In genomic region chr2:66580343-66580954, GRCh38 we compare ENCODE assay signal across 16 cellular contexts.
DNase-seq lines count a peak whose midpoint lies in the region; ATAC-seq and TF ChIP-seq lines count a peak whose summit lies in the region.
"Had no signal": no experiment of that assay in that cellular context is flagged by ENCODE, and none has a peak within 500 bp of the region (broad histone marks: within the 10 kb centered on the region; RNA-seq: fewer than 3 reads in every experiment).

No MANE protein-coding gene starts in this region.

- H3K9me3 ChIP-seq in adipocyte (ENCODE audit: control insufficient read depth, low read length): no peaks in the 10 kb centered on the region

- H3K36me3 ChIP-seq in adipocyte (ENCODE audit: control insufficient read depth, insufficient read depth, low read length, severe bottlenecking): no peaks in the 10 kb centered on the region
- no peaks in the 10 kb centered on the region for H3K36me3 ChIP-seq in rectal smooth muscle tissue (ENCODE audit: control insufficient read depth, insufficient read depth, low read length)
- H3K36me3 ChIP-seq: BLaER1 had no signal

- ATAC-seq in GM21825 (IDR thresholded peaks at IDR 0.05; ENCODE audit: unreplicated experiment): no peak

- no peak for DNase-seq in AG10803 (ENCODE audit: low read depth)
- no peak for DNase-seq in adipocyte (ENCODE audit: low read depth)
- DNase-seq in fibroblast of villous mesenchyme (ENCODE audit: low read depth): no peak
- no peak for DNase-seq in germinal center (ENCODE audit: low spot score)
- DNase-seq in SHP77 (lab: John Stamatoyannopoulos, UW): no peak
- DNase-seq in ACHN: no peak
- DNase-seq: activated naive CD4-positive, alpha-beta T cell treated with anti-CD3 and anti-CD28 coated beads for 36 hours; central memory CD4-positive, alpha-beta T cell; NCI-H1092 treated with DMSO at 0.1 percent for 48 hours; NCI-H2227 treated with DMSO at 0.1 percent for 48 hours; NK-92 treated with Interleukin-12 subunit alpha and Interleukin-12 subunit beta, amount 100 ng/mL, for 24 hours; SHP77 treated with DMSO at 0.1 percent for 48 hours; stimulated activated naive CD4-positive, alpha-beta T cell treated with Interleukin-2 at 50 U/mL for 16 hours had no signal

- peak overlapping the region; percentile 99 for H3K27ac ChIP-seq in rectal smooth muscle tissue (ENCODE audit: low read depth, low read length)
- H3K27ac ChIP-seq: BLaER1 had no signal

- H3K27me3 ChIP-seq in adipocyte (replicated peaks; ENCODE audit: control insufficient read depth, insufficient read depth, low read length): peaks cover 9% of the 10 kb centered on the region
- H3K27me3 ChIP-seq in rectal smooth muscle tissue (ENCODE audit: control insufficient read depth, insufficient read depth, low read length): peaks cover 20% of the 10 kb centered on the region

- TF ChIP-seq CTCF in AG10803 (conservative IDR thresholded peaks at IDR 0.05; ENCODE audit: low read length): no peak
- TF ChIP-seq CTCF in fibroblast of villous mesenchyme (IDR thresholded peaks at IDR 0.05; ENCODE audit: insufficient read depth, low read depth, low read length): no peak

- H3K9ac ChIP-seq in adipocyte (ENCODE audit: low read length) (peak overlapping the region; percentile 71), rectal smooth muscle tissue (ENCODE audit: low read length) (no peak overlapping the region)
- H3K9ac ChIP-seq: BLaER1 had no signal

- peaks cover 25% of the 10 kb centered on the region for H3K4me1 ChIP-seq in adipocyte (ENCODE audit: control insufficient read depth, insufficient read depth, low read length)
- H3K4me1 ChIP-seq in rectal smooth muscle tissue (ENCODE audit: control insufficient read depth, insufficient read depth, low read length): peaks cover 7% of the 10 kb centered on the region
- H3K4me1 ChIP-seq: BLaER1 had no signal

- in situ Hi-C loops in ACHN (cut with HindIII; ENCODE audit: low pct_ligation_motif_present, low pct_unique_long_range_greater_than_20kb, low sequenced_read_pairs): no loop called here

- H3K4me3 ChIP-seq in AG10803 (ENCODE audit: low read length): peak overlapping the region; percentile 53
- peak overlapping the region; percentile 82 for H3K4me3 ChIP-seq in adipocyte (ENCODE audit: low read length)
- peak overlapping the region; percentile 62 for H3K4me3 ChIP-seq in fibroblast of villous mesenchyme (ENCODE audit: low read depth, low read length)
- peak overlapping the region; percentile 65 for H3K4me3 ChIP-seq in rectal smooth muscle tissue (ENCODE audit: low read length)
